1 cellular context compared by ENCODE assay signal in genomic region chr20:653590-654426, GRCh38.
TF ChIP-seq lines count a peak whose summit lies in the region.

No MANE protein-coding gene starts in this region.

TF ChIP-seq in HEK293, 187 proteins besides CTCF, POLR2A, EP300 and RAD21 (continued from another document and continues in another):
- peak; percentile 32; the same call in 1 of the 2 replicates for TF ChIP-seq PRDM10 (tag by site-specific recombination; IDR thresholded peaks at IDR 0.05)
- no peak for TF ChIP-seq ZNF433 (tag by site-specific recombination; IDR thresholded peaks at IDR 0.05; ENCODE audit: low read depth)
- no peak for TF ChIP-seq ZNF830 (tag by site-specific recombination; IDR thresholded peaks at IDR 0.05; ENCODE audit: low read depth)
- no peak for TF ChIP-seq ZNF580 (tag by site-specific recombination; IDR thresholded peaks at IDR 0.05)
- no peak for TF ChIP-seq PRDM2 (tag by site-specific recombination; IDR thresholded peaks at IDR 0.05; ENCODE audit: borderline replicate concordance)
- TF ChIP-seq YY1 (tag by site-specific recombination; IDR thresholded peaks at IDR 0.05), result no peak
- TF ChIP-seq GLI2 (tag by site-specific recombination; IDR thresholded peaks at IDR 0.05; ENCODE audit: borderline replicate concordance, low read depth), result no peak
- peak; percentile 31; the same call in 1 of the 2 replicates for TF ChIP-seq ZNF600 (tag by site-specific recombination; IDR thresholded peaks at IDR 0.05)
- no peak for TF ChIP-seq ZNF621 (tag by site-specific recombination; IDR thresholded peaks at IDR 0.05)
- TF ChIP-seq ZNF24 (tag by site-specific recombination; IDR thresholded peaks at IDR 0.05), result peak; percentile 80
- no peak for TF ChIP-seq ZFP41 (tag by site-specific recombination; IDR thresholded peaks at IDR 0.05; ENCODE audit: borderline replicate concordance)
- no peak for TF ChIP-seq ZNF561 (tag by site-specific recombination; IDR thresholded peaks at IDR 0.05; ENCODE audit: borderline replicate concordance)
- TF ChIP-seq ZNF223 (tag by site-specific recombination; IDR thresholded peaks at IDR 0.05), result no peak
- no peak for TF ChIP-seq ZNF132 (tag by site-specific recombination; IDR thresholded peaks at IDR 0.05; ENCODE audit: borderline replicate concordance)
- no peak for TF ChIP-seq ZNF404 (tag by site-specific recombination; IDR thresholded peaks at IDR 0.05)
- TF ChIP-seq ZNF639 (tag by site-specific recombination; IDR thresholded peaks at IDR 0.05), result peak; percentile 40; the same call in 1 of the 2 replicates
- TF ChIP-seq ZBTB11 (tag by site-specific recombination; conservative IDR thresholded peaks at IDR 0.05; ENCODE audit: low read depth), result no peak
- no peak for TF ChIP-seq ZNF423 (tag by site-specific recombination; IDR thresholded peaks at IDR 0.05)
- no peak for TF ChIP-seq ZNF658 (tag by site-specific recombination; IDR thresholded peaks at IDR 0.05)
- TF ChIP-seq ZNF202 (tag by site-specific recombination; IDR thresholded peaks at IDR 0.05; ENCODE audit: borderline replicate concordance), result no peak
- no peak for TF ChIP-seq SP2 (tag by site-specific recombination; IDR thresholded peaks at IDR 0.05)
- TF ChIP-seq ZNF449 (tag by site-specific recombination; IDR thresholded peaks at IDR 0.05), result peak; percentile 38; the same call in 1 of the 2 replicates
- TF ChIP-seq ZBTB7A (tag by site-specific recombination; IDR thresholded peaks at IDR 0.05; ENCODE audit: low read depth), result no peak
- TF ChIP-seq ZNF248 (tag by site-specific recombination; IDR thresholded peaks at IDR 0.05), result no peak
- TF ChIP-seq ZNF292 (tag by site-specific recombination; IDR thresholded peaks at IDR 0.05; ENCODE audit: borderline replicate concordance, low read depth), result no peak
- no peak for TF ChIP-seq ZNF121 (tag by site-specific recombination; IDR thresholded peaks at IDR 0.05)
- TF ChIP-seq KLF17 (tag by site-specific recombination; IDR thresholded peaks at IDR 0.05), result 0 out of 2 replicates have a peak, but pooled peaks have one; percentile 50
- no peak for TF ChIP-seq TRIM28 (IDR thresholded peaks at IDR 0.05; ENCODE audit: borderline replicate concordance, low read length)
- no peak for TF ChIP-seq ZNF366 (tag by site-specific recombination; conservative IDR thresholded peaks at IDR 0.05)
- no peak for TF ChIP-seq BCL11B (tag by site-specific recombination; IDR thresholded peaks at IDR 0.05; ENCODE audit: low read depth)
- TF ChIP-seq SCRT1 (tag by site-specific recombination; IDR thresholded peaks at IDR 0.05; ENCODE audit: borderline replicate concordance), result no peak
- TF ChIP-seq ZNF514 (tag by site-specific recombination; IDR thresholded peaks at IDR 0.05), result no peak
- peak; percentile 49; the same call in 1 of the 2 replicates for TF ChIP-seq ZFP3 (tag by site-specific recombination; IDR thresholded peaks at IDR 0.05; ENCODE audit: low read depth)
- TF ChIP-seq ZNF555 (tag by site-specific recombination; conservative IDR thresholded peaks at IDR 0.05), result no peak
- no peak for TF ChIP-seq YY2 (tag by site-specific recombination; IDR thresholded peaks at IDR 0.05)
- 0 out of 2 replicates have a peak, but pooled peaks have one; percentile 42 for TF ChIP-seq ZXDB (tag by site-specific recombination; IDR thresholded peaks at IDR 0.05)
- TF ChIP-seq GLIS1 (tag by site-specific recombination; IDR thresholded peaks at IDR 0.05), result peak; percentile 61
- TF ChIP-seq ZNF549 (tag by site-specific recombination; IDR thresholded peaks at IDR 0.05), result no peak
- TF ChIP-seq ZNF416 (tag by site-specific recombination; IDR thresholded peaks at IDR 0.05), result no peak
- no peak for TF ChIP-seq ZNF214 (tag by site-specific recombination; IDR thresholded peaks at IDR 0.05; ENCODE audit: borderline replicate concordance)
- peak; percentile 57; the same call in 1 of the 2 replicates for TF ChIP-seq ZBTB8A (tag by site-specific recombination; IDR thresholded peaks at IDR 0.05)
- TF ChIP-seq ZNF560 (tag by site-specific recombination; IDR thresholded peaks at IDR 0.05; ENCODE audit: borderline replicate concordance), result no peak
- no peak for TF ChIP-seq ZNF747 (tag by site-specific recombination; IDR thresholded peaks at IDR 0.05)
- 0 out of 2 replicates have a peak, but pooled peaks have one; percentile 8 for TF ChIP-seq ZIC2 (tag by site-specific recombination; IDR thresholded peaks at IDR 0.05)
- no peak for TF ChIP-seq HIC1 (tag by site-specific recombination; IDR thresholded peaks at IDR 0.05)
